In the genomic region with DNA sequence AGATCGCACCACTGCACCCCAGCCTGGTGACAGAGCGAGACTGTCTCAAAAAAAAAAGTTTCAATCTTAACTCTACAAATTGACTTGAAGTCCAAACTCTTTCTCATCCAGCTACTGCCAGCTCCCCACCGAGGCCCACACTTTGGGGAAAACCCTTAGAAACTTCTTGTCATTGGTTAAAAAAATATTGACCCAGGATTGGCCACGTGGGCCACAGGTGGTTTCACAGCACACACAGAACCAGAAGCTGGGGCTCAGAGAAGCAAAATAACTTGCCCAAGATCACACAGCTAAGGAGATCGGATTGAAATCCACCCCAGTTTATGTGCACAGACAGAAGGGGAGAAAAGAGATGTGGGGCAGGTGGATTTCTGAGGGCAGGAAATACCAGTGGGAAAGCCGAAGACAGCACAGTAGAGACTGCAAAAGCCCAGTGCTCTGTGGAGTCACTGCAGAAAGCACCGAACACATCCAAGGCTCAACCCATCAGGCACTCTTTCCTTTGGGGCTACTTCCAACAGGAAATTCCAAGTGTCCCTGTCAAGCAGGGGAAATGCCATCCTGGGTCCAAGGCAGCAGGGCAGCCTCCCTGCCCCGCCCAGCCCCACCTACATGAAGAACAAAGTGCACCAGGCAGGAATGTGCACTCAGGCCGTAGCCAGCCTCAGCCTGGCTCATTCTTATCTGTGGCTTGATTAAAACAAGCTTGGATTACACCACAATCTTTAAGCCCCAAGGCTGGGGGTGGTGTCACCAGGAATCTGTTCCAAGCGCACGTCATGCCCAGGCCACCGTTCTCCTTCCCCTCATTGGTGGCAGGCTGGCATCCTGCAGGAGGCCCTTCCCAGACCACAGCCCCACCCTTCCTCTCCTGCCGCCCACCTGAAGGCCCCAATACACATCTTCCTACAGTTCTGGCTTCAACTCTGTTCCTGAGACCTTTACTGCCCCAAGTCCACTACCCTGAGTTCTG, we compare ENCODE assay signal across 8 cellular contexts.
DNase-seq lines count a peak whose midpoint lies in the region; ATAC-seq and TF ChIP-seq lines count a peak whose summit lies in the region.

No MANE protein-coding gene starts in this region.

- no peak overlapping the region for H3K4me3 ChIP-seq in MG63

- no peak for ATAC-seq in naive thymus-derived CD8-positive, alpha-beta T cell
- ATAC-seq in HG02763 (IDR thresholded peaks at IDR 0.05; ENCODE audit: unreplicated experiment) = no peak

- no peaks in the 10 kb centered on the region for H3K27me3 ChIP-seq in MG63

- no peak for TF ChIP-seq CTCF in CD14-positive monocyte (IDR thresholded peaks at IDR 0.05)

- H3K4me3 Mint-ChIP-seq in CD14-positive monocyte = no peak overlapping the region
- H3K4me3 Mint-ChIP-seq in naive thymus-derived CD8-positive, alpha-beta T cell = peak overlapping the region in 8 of 10 donors; percentile 14 to 74 (median 39)

- peaks cover 94% of the 10 kb centered on the region for H3K4me1 Mint-ChIP-seq in CD14-positive monocyte
- H3K4me1 Mint-ChIP-seq in naive thymus-derived CD8-positive, alpha-beta T cell = peaks cover 43 to 87% (median 76%) of the 10 kb centered on the region in 4 donors

- POLR2A ChIA-PET in naive thymus-derived CD8-positive, alpha-beta T cell (lab: Charles Lee) = interaction anchor here (0.6 to 0.9 kb wide), 3 partner anchors 17 to 83 kb away, joined by 3 to 4 read pairs (median 3); no protein-coding TSS in a partner anchor

- H3K9me3 ChIP-seq in MG63 = no peaks in the 10 kb centered on the region

- H3K27ac Mint-ChIP-seq in CD14-positive monocyte = peak overlapping the region; percentile 35 to 77 (median 59)
- peak overlapping the region; percentile 27 to 90 (median 80) for H3K27ac Mint-ChIP-seq in naive thymus-derived CD8-positive, alpha-beta T cell

- H3K36me3 ChIP-seq in MG63 = no peaks in the 10 kb centered on the region

- peaks cover 0 to 6% (median 2%) of the 10 kb centered on the region in 3 donors for H3K27me3 Mint-ChIP-seq in CD14-positive monocyte (ENCODE audit: low read depth in 3 of 3)
- H3K27me3 Mint-ChIP-seq in naive thymus-derived CD8-positive, alpha-beta T cell = no peaks in the 10 kb centered on the region

- no peak for DNase-seq in CD14-positive monocyte (ENCODE audit: low spot score)
- DNase-seq in MG63 = peak; percentile 95
- peak; percentile 38 for DNase-seq in dermis blood vessel endothelial cell
- no peak for DNase-seq in naive thymus-derived CD8-positive, alpha-beta T cell
- DNase-seq in NCI-H1694 treated with DMSO at 0.1 percent for 48 hours (lab: John Stamatoyannopoulos, UW) = no peak
- no peak for DNase-seq in NCI-H526 treated with DMSO at 0.1 percent for 48 hours (lab: John Stamatoyannopoulos, UW)
- no peak for DNase-seq in epidermal melanocyte (ENCODE audit: insufficient read length, low spot score)

- intact Hi-C loops in CD14-positive monocyte (cut with micrococcal nuclease) = no loop called here

- no peaks in the 10 kb centered on the region for H3K9me3 Mint-ChIP-seq in CD14-positive monocyte
- H3K9me3 Mint-ChIP-seq in naive thymus-derived CD8-positive, alpha-beta T cell = no peaks in the 10 kb centered on the region

- peaks cover 15 to 37% of the 10 kb centered on the region in 2 donors for H3K36me3 Mint-ChIP-seq in CD14-positive monocyte
- peaks cover 0 to 2% (median 0%) of the 10 kb centered on the region in 3 donors for H3K36me3 Mint-ChIP-seq in naive thymus-derived CD8-positive, alpha-beta T cell

Comparison
In these comparisons a context has a peak if more than half of its experiments do, and no peak if none do; other contexts are left out.
1. DNase-seq: peak in MG63 (single experiment) and dermis blood vessel endothelial cell (single experiment); none in CD14-positive monocyte (single experiment), naive thymus-derived CD8-positive, alpha-beta T cell (0 of 10), NCI-H1694 treated with DMSO at 0.1 percent for 48 hours (single experiment), NCI-H526 treated with DMSO at 0.1 percent for 48 hours (single experiment) and epidermal melanocyte (single experiment).
2. H3K4me3 Mint-ChIP-seq: peak in naive thymus-derived CD8-positive, alpha-beta T cell (8 of 10); none in CD14-positive monocyte (0 of 2).